In genomic region chr1:85303440-85304162, GRCh38 we compare ENCODE assay signal across 2 cellular contexts.
TF ChIP-seq lines count a peak whose summit lies in the region.

No MANE protein-coding gene starts in this region.

TF ChIP-seq in GM23338, 12 proteins besides CTCF, POLR2A, EP300 and RAD21:
- TF ChIP-seq ZNF462 (CRISPR knock-in tag; IDR thresholded peaks at IDR 0.05) (no peak), ZNF331 (CRISPR knock-in tag; IDR thresholded peaks at IDR 0.05; ENCODE audit: low read depth) (no peak), ZNF114 (CRISPR knock-in tag; IDR thresholded peaks at IDR 0.05) (no peak), POLR2AphosphoS5 (IDR thresholded peaks at IDR 0.05; ENCODE audit: low read depth) (no peak), CREB1 (CRISPR knock-in tag; IDR thresholded peaks at IDR 0.05; ENCODE audit: low read depth) (no peak), REST (IDR thresholded peaks at IDR 0.05; ENCODE audit: unreplicated experiment) (no peak), JUNB (IDR thresholded peaks at IDR 0.05; ENCODE audit: unreplicated experiment) (no peak), STAT1 (IDR thresholded peaks at IDR 0.05; ENCODE audit: unreplicated experiment) (no peak), NANOG (IDR thresholded peaks at IDR 0.05; ENCODE audit: borderline replicate concordance) (no peak), EZH2 (IDR thresholded peaks at IDR 0.05; ENCODE audit: low read depth, unreplicated experiment) (no peak), ETS1 (IDR thresholded peaks at IDR 0.05) (no peak), EZH2phosphoT487 (IDR thresholded peaks at IDR 0.05; ENCODE audit: unreplicated experiment) (no peak)

TF ChIP-seq in GM12878, 131 proteins besides CTCF, POLR2A, EP300 and RAD21:
- no peak for TF ChIP-seq ZNF207 (IDR thresholded peaks at IDR 0.05; ENCODE audit: borderline replicate concordance)
- 0 out of 2 replicates have a peak, but pooled peaks have one; percentile 25 for TF ChIP-seq CREB1 (IDR thresholded peaks at IDR 0.05; ENCODE audit: low read depth)
- 0 out of 2 replicates have a peak, but pooled peaks have one; percentile 28 for TF ChIP-seq GABPA (IDR thresholded peaks at IDR 0.05; ENCODE audit: low read depth)
- peak; percentile 51 for TF ChIP-seq SIX5 (IDR thresholded peaks at IDR 0.05; ENCODE audit: low read depth, low read length, severe bottlenecking)
